Comparison of ENCODE assay signal across 8 cellular contexts in the genomic region with DNA sequence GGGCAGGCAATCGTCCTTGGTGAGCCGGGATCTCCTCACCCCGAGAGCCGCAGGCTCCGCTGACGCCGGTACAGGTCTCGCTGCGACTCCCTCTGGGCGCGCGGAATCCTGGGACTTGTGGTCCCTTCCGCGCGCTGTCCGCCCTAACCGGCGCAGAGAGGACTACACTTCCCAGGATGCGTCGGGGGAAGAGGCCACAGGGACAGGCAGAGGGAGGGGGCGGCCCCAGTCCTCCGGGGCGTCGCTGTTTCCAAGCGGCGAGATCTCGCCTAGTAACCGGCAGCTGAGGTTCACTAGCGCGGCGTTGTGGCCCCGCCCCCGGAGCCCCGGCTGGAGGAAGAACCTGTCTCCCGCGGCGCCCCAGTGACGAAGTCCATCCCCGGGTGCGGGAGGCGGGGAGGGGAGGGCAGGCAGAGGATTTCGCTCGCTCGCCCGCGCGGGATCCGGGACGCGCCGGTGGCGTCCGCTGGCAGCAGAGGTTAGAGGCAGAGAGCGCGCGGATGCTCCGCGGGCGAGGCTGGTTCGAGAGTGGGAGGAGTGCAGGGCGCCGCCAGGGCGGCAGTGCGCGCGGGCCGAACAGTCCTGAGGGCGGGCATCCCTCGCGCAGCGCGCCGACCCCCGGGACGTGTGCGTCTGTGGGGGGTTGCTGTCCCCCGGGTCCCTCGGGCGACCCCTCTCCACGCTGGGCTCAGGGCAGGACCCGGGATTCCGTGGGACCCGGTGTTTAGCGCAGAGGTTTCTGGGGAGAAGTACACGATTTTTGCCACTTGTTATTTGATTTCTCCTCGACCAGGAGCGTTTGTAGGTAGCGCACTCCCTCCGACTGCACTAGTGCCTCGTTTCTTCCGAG. TPM values are rescaled to one million over a fixed set of nuclear protein-coding genes. Genes with fewer than 3 reads are reported as not detected.
DNase-seq lines count a peak whose midpoint lies in the region; ATAC-seq lines count a peak whose summit lies in the region.

A gene (plus strand): TSS at position 363 of the 850 bp plus-strand sequence. CDS start 1,400 bp downstream, outside the sequence.

- POLR2A ChIA-PET in CD8-positive, alpha-beta memory T cell (lab: Charles Lee): interaction anchor here (0.6 to 1.5 kb wide), 4 partner anchors 18 to 895 kb away, joined by 3 to 6 read pairs (median 4); no protein-coding TSS in a partner anchor

- CTCF ChIA-PET in CD8-positive, alpha-beta memory T cell (lab: Charles Lee): interaction anchor here (0.9 to 1.5 kb wide), 5 partner anchors 14 to 445 kb away, joined by 3 to 7 read pairs (median 3); no protein-coding TSS in a partner anchor

- no peaks in the 10 kb centered on the region for H3K9me3 Mint-ChIP-seq in CD8-positive, alpha-beta memory T cell

- H3K27ac ChIP-seq in CD8-positive, alpha-beta memory T cell (ENCODE audit: low read depth, low read length): peak within 1 kb of the TSS; percentile 48
- peak within 1 kb of the TSS; percentile 44 for H3K27ac ChIP-seq in effector memory CD4-positive, alpha-beta T cell (ENCODE audit: insufficient read depth, low read length, poor library complexity, severe bottlenecking)

- peaks cover 0 to 5% (median 0%) of the 10 kb centered on the region in 3 donors for H3K36me3 Mint-ChIP-seq in CD8-positive, alpha-beta memory T cell

- H3K27ac Mint-ChIP-seq in CD8-positive, alpha-beta memory T cell: peak within 1 kb of the TSS; percentile 47 to 95 (median 92)

- no peaks in the 10 kb centered on the region for H3K9me3 ChIP-seq in CD8-positive, alpha-beta memory T cell (ENCODE audit: low read length)
- H3K9me3 ChIP-seq in effector memory CD4-positive, alpha-beta T cell (ENCODE audit: control insufficient read depth, low read length): no peaks in the 10 kb centered on the region

- peak within 1 kb of the TSS; percentile 93 for H3K4me3 ChIP-seq in CD8-positive, alpha-beta memory T cell (ENCODE audit: low read length)
- peak within 1 kb of the TSS; percentile 81 for H3K4me3 ChIP-seq in effector memory CD4-positive, alpha-beta T cell (ENCODE audit: insufficient read depth, low read depth, low read length, poor library complexity, severe bottlenecking)

- H3K27me3 Mint-ChIP-seq in CD8-positive, alpha-beta memory T cell: peaks cover 30 to 45% of the 10 kb centered on the region in 2 donors

- ATAC-seq in GM19468 (IDR thresholded peaks at IDR 0.05; ENCODE audit: extremely low read depth, unreplicated experiment): peak; percentile 97

- H3K4me1 Mint-ChIP-seq in CD8-positive, alpha-beta memory T cell: peaks cover 14 to 20% (median 17%) of the 10 kb centered on the region in 3 donors

- H3K4me3 Mint-ChIP-seq in CD8-positive, alpha-beta memory T cell: peak within 1 kb of the TSS; percentile 89 to 98 (median 95)

- H3K4me1 ChIP-seq in CD8-positive, alpha-beta memory T cell (ENCODE audit: insufficient read depth, low read length): peaks cover 13% of the 10 kb centered on the region
- peaks cover 11% of the 10 kb centered on the region for H3K4me1 ChIP-seq in effector memory CD4-positive, alpha-beta T cell (ENCODE audit: control insufficient read depth, insufficient read depth, low read length, poor library complexity, severe bottlenecking)

- no peaks in the 10 kb centered on the region for H3K36me3 ChIP-seq in CD8-positive, alpha-beta memory T cell (ENCODE audit: insufficient read depth, low read length)
- no peaks in the 10 kb centered on the region for H3K36me3 ChIP-seq in effector memory CD4-positive, alpha-beta T cell (ENCODE audit: control insufficient read depth, insufficient read depth, low read length)

- peak; percentile 97 to 99 (median 98) for DNase-seq in CD8-positive, alpha-beta memory T cell
- DNase-seq in HS-5 (ENCODE audit: low read depth) (peak; percentile 87), NK-92 (lab: John Stamatoyannopoulos, UW; ENCODE audit: unreplicated experiment) (peak; percentile 87), medulla oblongata (ENCODE audit: extremely low spot score) (peak; percentile 100)
- peak; percentile 94 to 96 for DNase-seq in activated CD8-positive, alpha-beta memory T cell treated with anti-CD3 and anti-CD28 coated beads for 4 hours (ENCODE audit: low read depth in 2 of 2)
- peak; percentile 95 to 99 (median 97) for DNase-seq in effector memory CD4-positive, alpha-beta T cell
- peak; percentile 93 for DNase-seq in stimulated activated CD8-positive, alpha-beta memory T cell treated with anti-CD3 and anti-CD28 coated beads, Interleukin-12 subunit alpha, Interleukin-12 subunit beta, amount 100 ng/mL, for 1 hour (ENCODE audit: low read depth)

- H3K27me3 ChIP-seq in CD8-positive, alpha-beta memory T cell (ENCODE audit: insufficient read depth, low read length, poor library complexity, severe bottlenecking): peaks cover 5% of the 10 kb centered on the region
- peaks cover 8% of the 10 kb centered on the region for H3K27me3 ChIP-seq in effector memory CD4-positive, alpha-beta T cell (replicated peaks; ENCODE audit: control insufficient read depth, insufficient read depth, low read length, poor library complexity, severe bottlenecking)

RNA-seq across cellular contexts. Expression of the gene that starts here (rescaled TPM):
- total RNA-seq in CD8-positive, alpha-beta memory T cell: 1 to 10 TPM; 1.3 to 2.3 TPM
- polyA plus RNA-seq in CD8-positive, alpha-beta memory T cell: 0.05 TPM

Comparison
In these comparisons a context has a peak if more than half of its experiments do, and no peak if none do; other contexts are left out.
1. Peak in every context shown above with its lines: DNase-seq, ATAC-seq, H3K4me3 ChIP-seq and H3K27ac ChIP-seq.